Comparison of ENCODE assay signal across 15 cellular contexts in genomic region chr12:56146492-56147460, GRCh38. TPM values are rescaled to one million over a fixed set of nuclear protein-coding genes. Genes with fewer than 3 reads are reported as not detected.
A peak's percentile ranks its signal among the peaks of the same experiment; 100 is the strongest.
DNase-seq lines count a peak whose midpoint lies in the region; TF ChIP-seq lines count a peak whose summit lies in the region.
"Had no signal": no experiment of that assay in that cellular context is flagged by ENCODE, and none has a peak within 500 bp of the region (broad histone marks: within the 10 kb centered on the region; RNA-seq: fewer than 3 reads in every experiment).

No MANE protein-coding gene starts in this region.

- DNase-seq in LoVo (ENCODE audit: low spot score): peak; percentile 77
- DNase-seq in colonic mucosa: peak; percentile 66
- DNase-seq in lung microvascular endothelial cell (ENCODE audit: low read depth in 2 of 2): peak; percentile 78 to 83
- no peak for DNase-seq in NCI-H128 (lab: John Stamatoyannopoulos, UW; ENCODE audit: unreplicated experiment)
- DNase-seq in NCI-H510A treated with DMSO at 0.1 percent for 48 hours (lab: John Stamatoyannopoulos, UW): no peak
- no peak for DNase-seq in GM10248 (ENCODE audit: extremely low spot score)
- no peak for DNase-seq in NCI-H1048 (lab: John Stamatoyannopoulos, UW)
- DNase-seq: erythroblast, islet precursor cell, MG63, NCI-H345, SIG-M5 had no signal

- peak overlapping the region; percentile 38 for H3K27ac ChIP-seq in 22Rv1
- peak overlapping the region; percentile 28 for H3K27ac ChIP-seq in colonic mucosa
- H3K27ac ChIP-seq: BLaER1 treated with 17β-estradiol and CSF1 and Interleukin-3, amounts not matched to agents 10 nM and 100 nM; neutrophil had no signal

- H3K27me3 ChIP-seq in colonic mucosa: no peaks in the 10 kb centered on the region
- H3K27me3 ChIP-seq: BLaER1 treated with 17β-estradiol and CSF1 and Interleukin-3, amounts not matched to agents 10 nM and 100 nM; MG63; neutrophil had no signal

- intact Hi-C loops in colonic mucosa (cut with DNase I): no loop called here

- peak overlapping the region in 1 of 2 donors; percentile 55 for H3K9ac ChIP-seq in colonic mucosa (ENCODE audit: low read depth in 2 of 2, low read length in 2 of 2)
- H3K9ac ChIP-seq: BLaER1 treated with 17β-estradiol and CSF1 and Interleukin-3, amounts not matched to agents 10 nM and 100 nM had no signal

- TF ChIP-seq CTCF in 22Rv1 (IDR thresholded peaks at IDR 0.05): no peak
- TF ChIP-seq CTCF in colonic mucosa (IDR thresholded peaks at IDR 0.05): no peak
- no peak for TF ChIP-seq CTCF in GM10248 (IDR thresholded peaks at IDR 0.05; ENCODE audit: control extremely low read depth, extremely low read depth, low read depth, missing control alignments)

- H3K4me1 ChIP-seq in colonic mucosa: peaks cover 8% of the 10 kb centered on the region

- H3K36me3 ChIP-seq in colonic mucosa: peaks cover 8% of the 10 kb centered on the region
- H3K36me3 ChIP-seq: neutrophil had no signal

- no peaks in the 10 kb centered on the region for H3K9me3 ChIP-seq in colonic mucosa
- H3K9me3 ChIP-seq: BLaER1 treated with 17β-estradiol and CSF1 and Interleukin-3, amounts not matched to agents 10 nM and 100 nM; MG63; neutrophil had no signal

- CTCF ChIA-PET in GM10248 (lab: Yijun Ruan, JAX): interaction anchor here (1.0 to 1.6 kb wide), 2 partner anchors 10 to 11 kb away, joined by 3 to 4 read pairs; no protein-coding TSS in a partner anchor

- POLR2A ChIA-PET in GM10248 (lab: Yijun Ruan, JAX): interaction anchor here (0.7 kb wide), 1 partner anchor 15 kb away, joined by 6 read pairs; no protein-coding TSS in a partner anchor

- no peak overlapping the region for H3K4me3 ChIP-seq in colonic mucosa
- H3K4me3 ChIP-seq: BLaER1 treated with 17β-estradiol and CSF1 and Interleukin-3, amounts not matched to agents 10 nM and 100 nM; MG63 had no signal

RNA-seq across cellular contexts. Expression of gene MYL6B, which starts 5.6 kb away (rescaled TPM):
- total RNA-seq in colonic mucosa: 10 to 100 TPM; 18.6 to 19.1 TPM
- 63.6 and 75.0 TPM in 2 replicates for total RNA-seq in lung microvascular endothelial cell

RNA-seq across cellular contexts. Expression of gene MYL6, which starts 11.4 kb away (rescaled TPM):
- total RNA-seq in colonic mucosa (1,000 to 10,000 TPM; 1,641 to 1,922 TPM), lung microvascular endothelial cell (2,671 and 3,118 TPM in 2 replicates)

RNA-seq across cellular contexts. Expression of gene ESYT1, which starts 18.7 kb away (rescaled TPM):
- 10 to 100 TPM; 63.9 to 72.8 TPM for total RNA-seq in colonic mucosa
- 270 and 326 TPM in 2 replicates for total RNA-seq in lung microvascular endothelial cell

RNA-seq across cellular contexts. Expression of gene ZC3H10, which starts 28.7 kb away (rescaled TPM):
- total RNA-seq in colonic mucosa (1 to 10 TPM; 3.5 to 6.1 TPM), lung microvascular endothelial cell (2.6 and 5.0 TPM in 2 replicates)

RNA-seq across cellular contexts. Expression of gene RPL41, which starts 30.3 kb away (rescaled TPM):
- 1,000 to 10,000 TPM; 3,248 to 3,669 TPM for total RNA-seq in colonic mucosa
- total RNA-seq in lung microvascular endothelial cell: 2,546 and 2,559 TPM in 2 replicates

Comparison
In these comparisons a context has a peak if more than half of its experiments do, and no peak if none do; other contexts are left out.
1. DNase-seq: peak in LoVo (single experiment), colonic mucosa (single experiment) and lung microvascular endothelial cell (2 of 2); none in NCI-H128 (single experiment), NCI-H510A treated with DMSO at 0.1 percent for 48 hours (single experiment), GM10248 (single experiment) and NCI-H1048 (single experiment).